Comparison of ENCODE assay signal across 8 cellular contexts in the genomic region with DNA sequence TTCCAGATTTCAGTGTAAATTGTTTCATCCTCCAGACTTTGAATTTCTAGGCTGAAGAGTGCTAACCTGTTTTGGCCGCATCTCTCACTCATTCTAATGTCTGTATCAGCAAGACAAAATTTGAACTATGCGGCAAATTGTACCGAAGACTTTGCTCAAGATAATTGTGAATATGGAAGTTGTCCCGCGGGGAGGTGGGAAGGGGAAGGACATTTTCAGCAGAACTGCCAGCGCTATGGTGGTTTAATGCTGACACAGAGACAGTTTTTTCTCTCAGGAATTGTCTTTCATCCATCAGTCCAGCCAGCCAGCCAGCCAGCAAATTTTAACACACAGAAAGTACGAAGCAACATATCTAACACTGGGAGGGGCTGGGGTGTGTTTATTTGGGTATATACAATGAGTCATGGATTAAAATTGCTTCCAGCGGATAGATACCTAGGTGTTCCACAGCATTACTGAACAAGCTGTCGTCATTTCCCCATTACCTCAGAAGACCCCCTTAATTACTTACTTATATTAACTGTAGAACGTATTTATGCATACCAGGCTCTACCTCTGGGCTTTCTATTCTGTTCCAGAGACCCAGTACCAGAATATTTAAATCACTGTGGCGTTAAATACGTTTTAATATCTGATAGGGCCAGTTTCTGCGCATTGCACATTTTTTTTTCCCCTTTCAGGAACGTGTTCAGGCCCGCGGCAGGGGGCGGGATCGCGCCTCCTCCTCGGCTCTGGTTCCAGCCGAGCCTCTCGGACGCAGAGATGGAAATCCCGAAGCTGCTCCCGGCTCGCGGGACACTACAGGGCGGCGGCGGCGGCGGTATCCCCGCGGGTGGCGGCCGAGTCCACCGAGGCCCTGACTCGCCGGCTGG. TPM values are rescaled to one million over a fixed set of nuclear protein-coding genes. Genes with fewer than 3 reads are reported as not detected.
DNase-seq lines count a peak whose midpoint lies in the region; ATAC-seq, FAIRE-seq and TF ChIP-seq lines count a peak whose summit lies in the region.
"Not testable (repeated sequence)": the region's sequence is repeated elsewhere in the genome, so short reads cannot be mapped to it uniquely, and the experiment has no call there.

Gene ZXDB (plus strand): TSS at position 728 of the 875 bp plus-strand sequence. CDS start 38 bp downstream, at position 766.

- not testable (repeated sequence) for H3K23me2 ChIP-seq in H9 (ENCODE audit: insufficient read length, low read depth, low read length, poor library complexity, severe bottlenecking)

- not testable (repeated sequence) for TF ChIP-seq EP300 in GM12878 (IDR thresholded peaks at IDR 0.05; ENCODE audit: borderline replicate concordance in 1 of 2, control insufficient read depth in 1 of 2, low read depth in 2 of 2, low read length in 2 of 2)

- not testable (repeated sequence) for H2AFZ ChIP-seq in H9 (ENCODE audit: low read length)
- H2AFZ ChIP-seq in GM12878 (ENCODE audit: control insufficient read depth, low read depth, low read length), result peak within 1 kb of the TSS; percentile 42

- not testable (repeated sequence) for H3K27ac ChIP-seq in H9 (ENCODE audit: insufficient read length, low read depth, low read length)
- H3K27ac ChIP-seq in RWPE1 (peak within 1 kb of the TSS; percentile 86), GM12878 (ENCODE audit: control insufficient read depth, insufficient read depth) (peak within 1 kb of the TSS; percentile 57)

- not testable (repeated sequence) for H4K8ac ChIP-seq in H9 (replicated peaks; ENCODE audit: insufficient read length, low read depth, low read length)

- H2BK12ac ChIP-seq in H9 (ENCODE audit: insufficient read length, low read depth, low read length), result not testable (repeated sequence)

- H3K4me1 Mint-ChIP-seq in H9, result peaks cover 16 to 26% of the 10 kb centered on the region in 2 experiments
- H3K4me1 Mint-ChIP-seq in nephron progenitor cell, result peaks cover 30% of the 10 kb centered on the region
- not testable (repeated sequence) for H3K4me1 Mint-ChIP-seq in type B pancreatic cell (ENCODE audit: unreplicated experiment)

- not testable (repeated sequence) for H3K36me3 Mint-ChIP-seq in H9 (ENCODE audit: insufficient read depth in 1 of 3, low read depth in 3 of 3); nephron progenitor cell (ENCODE audit: low read depth); type B pancreatic cell

- H3K4me1 ChIP-seq in H9 (ENCODE audit: insufficient read depth, low read length); GM12878 (ENCODE audit: control insufficient read depth, insufficient read depth, low read length): not testable (repeated sequence)

- H3K14ac ChIP-seq in H9 (ENCODE audit: insufficient read depth, low read length), result peak within 1 kb of the TSS; percentile 40; the same call in 1 of the 2 replicates

- DNase-seq in GM12891 (ENCODE audit: insufficient read length, low spot score); H9; GM12878 (ENCODE audit: low read depth, low spot score); Right ventricle myocardium inferior (ENCODE audit: missing footprints); nephron progenitor cell; type B pancreatic cell (ENCODE audit: extremely low spot score, unreplicated experiment): not testable (repeated sequence)
- DNase-seq in HS-27A (ENCODE audit: low read depth) (peak; percentile 34), RWPE1 (ENCODE audit: low spot score) (peak; percentile 48)

- peak; percentile 13 for FAIRE-seq in GM12891 (lab: Jason Lieb, UNC)
- FAIRE-seq in GM12878 (lab: Jason Lieb, UNC), result peak; percentile 57

- not testable (repeated sequence) for H3K79me1 ChIP-seq in H9 (ENCODE audit: insufficient read depth, low read depth, low read length, poor library complexity, severe bottlenecking)

- not testable (repeated sequence) for H2AK5ac ChIP-seq in H9 (ENCODE audit: insufficient read length, low read length)

- H3K9me3 ChIP-seq in H9 (ENCODE audit: control insufficient read depth, low read depth, low read length), result peaks cover 22% of the 10 kb centered on the region
- H3K9me3 ChIP-seq in GM12878 (replicated peaks; ENCODE audit: control insufficient read depth, insufficient read depth, low read length), result not testable (repeated sequence)

- H2BK15ac ChIP-seq in H9 (ENCODE audit: low read depth, low read length), result not testable (repeated sequence)

- ATAC-seq in GM12878 (peak; percentile 58), Right ventricle myocardium inferior (peak; percentile 74)

- H3K79me2 ChIP-seq in H9 (ENCODE audit: insufficient read depth, low read length), result not testable (repeated sequence)
- H3K79me2 ChIP-seq in GM12878 (ENCODE audit: control insufficient read depth, insufficient read depth, low read length), result peaks cover 10% of the 10 kb centered on the region

- not testable (repeated sequence) for H3K56ac ChIP-seq in H9 (ENCODE audit: insufficient read length, low read depth, low read length)

- peak within 1 kb of the TSS; percentile 39 for H3K4me2 ChIP-seq in H9 (ENCODE audit: insufficient read depth, insufficient read length, low read length)
- peak within 1 kb of the TSS; percentile 63 for H3K4me2 ChIP-seq in GM12878 (ENCODE audit: control insufficient read depth, insufficient read depth)

- H2BK120ac ChIP-seq in H9 (ENCODE audit: low read depth, low read length, poor library complexity, severe bottlenecking), result not testable (repeated sequence)

- POLR2A ChIA-PET in RWPE1 (lab: Yijun Ruan, JAX; ENCODE audit: low non-redundant PET); GM12878 (lab: Charles Lee): not testable (repeated sequence)

- H4K20me1 ChIP-seq in H9 (ENCODE audit: control insufficient read depth, insufficient read depth, insufficient read length); GM12878 (ENCODE audit: control insufficient read depth, insufficient read depth): not testable (repeated sequence)

- no CpG with 5 or more reads among the region's 39 CpGs for WGBS in H9 (ENCODE audit: extremely low coverage, insufficient read length, low lambda C conversion rate)
- 44% methylated on average over 13 of the region's 39 CpGs for WGBS in GM12878 (ENCODE audit: insufficient coverage, insufficient replicate concordance, low lambda C conversion rate, missing lambda C conversion rate)

- peak within 1 kb of the TSS; percentile 53 for H3K4me3 ChIP-seq in GM12878

- SMC1A ChIA-PET in GM12878 (lab: Charles Lee; ENCODE audit: uncharacterized antibody, unreplicated experiment), result not testable (repeated sequence)

- peak within 1 kb of the TSS; percentile 7 to 37 (median 27); a peak in 2 of 7 replicates for H3K27ac Mint-ChIP-seq in H9
- H3K27ac Mint-ChIP-seq in nephron progenitor cell, result peak within 1 kb of the TSS; percentile 31
- peak within 1 kb of the TSS; percentile 97 for H3K27ac Mint-ChIP-seq in type B pancreatic cell

- TF ChIP-seq POLR2A in GM12891 (IDR thresholded peaks at IDR 0.05; ENCODE audit: low read depth, low read length); GM12878 (IDR thresholded peaks at IDR 0.05; ENCODE audit: low read depth, low read length): not testable (repeated sequence)

- not testable (repeated sequence) for H2BK5ac ChIP-seq in H9 (ENCODE audit: insufficient read length, low read length)

- peak within 1 kb of the TSS; percentile 31 for H3K9ac ChIP-seq in H9 (ENCODE audit: extremely low read depth, insufficient read length, low read length)
- peak within 1 kb of the TSS; percentile 59 for H3K9ac ChIP-seq in GM12878 (ENCODE audit: control insufficient read depth, insufficient read depth, low read length)

- TSS peak; percentile 71 for BruUV-seq in GM12878 (replicated peaks; lab: Mats Ljungman, UMichigan)

- H3K27me3 Mint-ChIP-seq in H9 (ENCODE audit: low read depth); nephron progenitor cell (ENCODE audit: low read depth, poor library complexity); type B pancreatic cell: not testable (repeated sequence)

- intact Hi-C loops in GM12878 (cut with micrococcal nuclease; ENCODE audit: unreplicated experiment), result loop anchor here (10.0 kb wide), 4 partner anchors 223 to 857 kb away; partner anchors contain the start of gene SPIN3
- intact Hi-C loops in Right ventricle myocardium inferior (cut with DNase I), result loop anchor here (10.0 kb wide), 1 partner anchor 313 kb away; no protein-coding TSS in a partner anchor

- not testable (repeated sequence) for H4K5ac ChIP-seq in H9 (ENCODE audit: insufficient read length, low read depth, low read length)

- not testable (repeated sequence) for H3K4ac ChIP-seq in H9 (ENCODE audit: low read depth, low read length)

- RAD21 ChIA-PET in GM12878 (lab: Charles Lee; ENCODE audit: unreplicated experiment), result not testable (repeated sequence)

- H2BK20ac ChIP-seq in H9 (ENCODE audit: low read depth, low read length, poor library complexity, severe bottlenecking), result not testable (repeated sequence)

- H3K36me3 ChIP-seq in GM12878 (ENCODE audit: control insufficient read depth in 2 of 2, insufficient read depth in 2 of 2, low read length in 1 of 2), result not testable (repeated sequence)

- not testable (repeated sequence) for H4K91ac ChIP-seq in H9 (ENCODE audit: insufficient read length, low read depth, low read length)

- TF ChIP-seq CTCF in H9 (conservative IDR thresholded peaks at IDR 0.05); RWPE1 (conservative IDR thresholded peaks at IDR 0.05; ENCODE audit: low read depth); GM12878 (IDR thresholded peaks at IDR 0.05 in 2 of 3, conservative IDR thresholded peaks at IDR 0.05 in 1 of 3; ENCODE audit: control insufficient read depth in 2 of 3, extremely low read depth in 1 of 3, insufficient read depth in 1 of 3, low read depth in 3 of 3, low read length in 3 of 3); nephron progenitor cell (IDR thresholded peaks at IDR 0.05); type B pancreatic cell (conservative IDR thresholded peaks at IDR 0.05): not testable (repeated sequence)

- H3K27me3 ChIP-seq in H9 (ENCODE audit: insufficient read depth, low read length); GM12878 (replicated peaks in 1 of 2; ENCODE audit: control insufficient read depth in 2 of 2, insufficient read depth in 2 of 2, low read length in 1 of 2): not testable (repeated sequence)

- CTCF ChIA-PET in RWPE1 (lab: Yijun Ruan, JAX); GM12878 (lab: Yijun Ruan, JAX): not testable (repeated sequence)

- not testable (repeated sequence) for H3T11ph ChIP-seq in H9 (ENCODE audit: low read length)

- H3K4me3 Mint-ChIP-seq in H9 (peak within 1 kb of the TSS; percentile 60 to 75), nephron progenitor cell (peak within 1 kb of the TSS; percentile 82), type B pancreatic cell (peak within 1 kb of the TSS; percentile 87)

- H3K18ac ChIP-seq in H9 (ENCODE audit: insufficient read length, low read depth, low read length), result not testable (repeated sequence)

- not testable (repeated sequence) for TF ChIP-seq RAD21 in GM12878 (IDR thresholded peaks at IDR 0.05; ENCODE audit: insufficient read depth, low read depth, low read length)

- in situ Hi-C loops in GM12878 (cut with MboI), result loop anchor here (25.0 kb wide), 1 partner anchor 779 kb away; no protein-coding TSS in a partner anchor

- H3K23ac ChIP-seq in H9 (ENCODE audit: insufficient read length, low read depth, low read length), result not testable (repeated sequence)

- peaks cover 51 to 64% of the 10 kb centered on the region in 2 experiments for H3K9me3 Mint-ChIP-seq in H9
- peaks cover 41% of the 10 kb centered on the region for H3K9me3 Mint-ChIP-seq in nephron progenitor cell
- H3K9me3 Mint-ChIP-seq in type B pancreatic cell, result not testable (repeated sequence)

RNA-seq across cellular contexts. Expression of gene ZXDB, which starts in this region (rescaled TPM):
- 1.8 TPM for polyA plus RNA-seq in GM12891 (2012; ENCODE audit: low read depth, missing spikeins)
- total RNA-seq in H9 (2021), result 11.9 and 12.0 TPM in 2 replicates
- total RNA-seq in GM12878 (2013; cell fraction: nucleolus; rRNA removed), result 11.2 and 11.7 TPM in 2 replicates
- 4.4 and 5.2 TPM in 2 replicates for total RNA-seq in GM12878 (2014; rRNA removed)
- total RNA-seq in GM12878 (2014; rRNA removed; fragmentation: Illumina TruSeq; extraction: Trizol), result 2.7 and 3.0 TPM in 2 replicates
- 4.1 and 4.6 TPM in 2 replicates for total RNA-seq in GM12878 (2021)
- polyA plus RNA-seq in GM12878 (2011; ENCODE audit: low read depth), result 1.8 TPM
- polyA plus RNA-seq in GM12878 (2011; rRNA removed), result 8.1 and 9.4 TPM in 2 replicates
- 4.1 and 4.9 TPM in 2 replicates for polyA plus RNA-seq in GM12878 (2011; cell fraction: cytosol; rRNA removed)
- 3.7 and 4.3 TPM in 2 replicates for polyA plus RNA-seq in GM12878 (2011; cell fraction: nucleus; rRNA removed)
- 3.6 and 3.9 TPM in 2 replicates for polyA plus RNA-seq in GM12878 (2012)
- 3.5 and 4.9 TPM in 2 replicates for polyA plus RNA-seq in GM12878 (2014; fragmentation: Illumina TruSeq; extraction: Trizol)
- polyA plus RNA-seq in GM12878 (2014; fragmentation: Nextera tagmentation; extraction: Ambion mirVana), result under 1 TPM; 0.47 to 0.77 TPM
- 2.2 and 2.4 TPM in 2 replicates for polyA plus RNA-seq in GM12878 (2014; rRNA removed)
- 1 to 10 TPM; 1.7 to 3.2 TPM for polyA plus RNA-seq in GM12878 (2016; fragmentation: Nextera tagmentation; extraction: Ambion mirVana)
- 12.4 and 12.9 TPM in 2 replicates for polyA minus RNA-seq in GM12878 (2011; rRNA and poly(A)+ RNA removed)
- polyA minus RNA-seq in GM12878 (2011; cell fraction: cytosol; rRNA and poly(A)+ RNA removed), result 4.6 and 4.9 TPM in 2 replicates
- 10.0 and 12.7 TPM in 2 replicates for polyA minus RNA-seq in GM12878 (2011; cell fraction: nucleus; rRNA and poly(A)+ RNA removed)
- total RNA-seq in Right ventricle myocardium inferior, result 5.1 TPM
- 7.1 and 10.1 TPM in 2 replicates for total RNA-seq in type B pancreatic cell (ENCODE audit: low replicate concordance)

Comparison
In these comparisons a context has a peak if more than half of its experiments do, and no peak if none do; other contexts are left out.
1. H3K27ac Mint-ChIP-seq: peak in every context shown above with its lines; median percentile 97 in type B pancreatic cell; 31 in nephron progenitor cell; 27 in H9.